Comparison of ENCODE assay signal across 23 cellular contexts in the genomic region with DNA sequence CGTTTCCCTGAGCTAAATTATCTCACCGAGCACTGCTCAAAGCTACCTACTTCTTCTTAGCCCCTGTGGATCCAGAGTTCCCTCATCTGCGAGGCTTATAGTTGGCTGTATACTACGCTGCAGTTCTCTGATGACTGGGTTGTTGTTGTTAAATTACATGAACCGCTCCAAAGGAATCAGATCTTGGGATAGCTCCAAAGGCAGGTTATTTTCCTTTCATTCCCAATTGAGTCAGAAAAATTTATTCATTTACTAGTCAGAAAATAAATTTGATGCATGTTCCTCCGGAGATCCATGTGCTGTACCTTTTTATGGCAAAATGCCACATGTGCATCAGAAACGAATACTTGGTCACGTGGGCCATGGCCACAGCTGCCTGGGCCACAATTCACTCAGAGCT.
"Had no signal": no experiment of that assay in that cellular context is flagged by ENCODE, and none has a peak within 500 bp of the region (broad histone marks: within the 10 kb centered on the region; RNA-seq: fewer than 3 reads in every experiment).

No MANE protein-coding gene starts in this region.

- H3K9me3 Mint-ChIP-seq: activated CD4-positive, alpha-beta memory T cell treated with anti-CD3 and anti-CD28 coated beads for 36 hours; activated CD4-positive, alpha-beta T cell treated with anti-CD3 and anti-CD28 coated beads, Interleukin-2, amount 10 ng/mL, durations not matched to agents 7 days and 5 days; activated naive CD8-positive, alpha-beta T cell treated with anti-CD3 and anti-CD28 coated beads, Interleukin-2, amount 50 U/mL, for 24 hours; activated T-cell treated with anti-CD3 and anti-CD28 coated beads, Interleukin-2, amount 50 U/mL, for 4 hours had no signal

- H3K4me3 Mint-ChIP-seq: activated CD4-positive, alpha-beta memory T cell treated with anti-CD3 and anti-CD28 coated beads for 36 hours; activated CD4-positive, alpha-beta T cell treated with anti-CD3 and anti-CD28 coated beads, Interleukin-2, amount 10 ng/mL, durations not matched to agents 7 days and 5 days; activated naive CD8-positive, alpha-beta T cell treated with anti-CD3 and anti-CD28 coated beads, Interleukin-2, amount 50 U/mL, for 24 hours; activated T-cell treated with anti-CD3 and anti-CD28 coated beads, Interleukin-2, amount 50 U/mL, for 4 hours had no signal

- ATAC-seq: activated naive CD4-positive, alpha-beta T cell treated with anti-CD3 and anti-CD28 coated beads, Interleukin-2, amount 50 U/mL, for 72 hours; activated naive CD8-positive, alpha-beta T cell treated with anti-CD3 and anti-CD28 coated beads, Interleukin-2, amount 50 U/mL, for 24 hours; activated T-cell treated with anti-CD3 and anti-CD28 coated beads, Interleukin-2, amount 50 U/mL, for 4 hours had no signal

- H3K4me1 Mint-ChIP-seq: activated CD4-positive, alpha-beta T cell treated with anti-CD3 and anti-CD28 coated beads, Interleukin-2, amount 10 ng/mL, durations not matched to agents 7 days and 5 days; activated naive CD8-positive, alpha-beta T cell treated with anti-CD3 and anti-CD28 coated beads, Interleukin-2, amount 50 U/mL, for 24 hours had no signal

- H3K27ac Mint-ChIP-seq: activated CD4-positive, alpha-beta memory T cell treated with anti-CD3 and anti-CD28 coated beads for 36 hours; activated CD4-positive, alpha-beta T cell treated with anti-CD3 and anti-CD28 coated beads, Interleukin-2, amount 10 ng/mL, durations not matched to agents 7 days and 5 days; activated naive CD4-positive, alpha-beta T cell treated with anti-CD3 and anti-CD28 coated beads, Interleukin-2, amount 50 U/mL, for 72 hours; activated naive CD8-positive, alpha-beta T cell treated with anti-CD3 and anti-CD28 coated beads, Interleukin-2, amount 50 U/mL, for 24 hours had no signal

- H3K9me3 ChIP-seq: ascending aorta had no signal

- H3K36me3 Mint-ChIP-seq: activated CD4-positive, alpha-beta memory T cell treated with anti-CD3 and anti-CD28 coated beads for 36 hours; activated naive CD4-positive, alpha-beta T cell treated with anti-CD3 and anti-CD28 coated beads, Interleukin-2, amount 50 U/mL, for 72 hours had no signal

- H3K4me1 ChIP-seq: ascending aorta had no signal

- H3K27me3 ChIP-seq: ascending aorta had no signal

- H3K9ac ChIP-seq: KMS-11 had no signal

- H3K4me3 ChIP-seq: ascending aorta, PC-9 had no signal

- H3K27ac ChIP-seq: ascending aorta, KMS-11, PC-9, VCaP had no signal

- DNase-seq: activated CD4-positive, alpha-beta memory T cell treated with anti-CD3 and anti-CD28 coated beads for 36 hours; activated CD4-positive, alpha-beta T cell treated with anti-CD3 and anti-CD28 coated beads, Interleukin-2, amount 10 ng/mL, durations not matched to agents 7 days and 5 days; activated CD4-positive, CD25-positive, alpha-beta regulatory T cell; activated CD8-positive, alpha-beta memory T cell treated with anti-CD3 and anti-CD28 coated beads for 24 hours; activated effector memory CD4-positive, alpha-beta T cell treated with anti-CD3 and anti-CD28 coated beads, Interleukin-2, amount 50 U/mL, for 16 hours; activated naive CD4-positive, alpha-beta T cell treated with Interleukin-2 at 50 U/mL for 16 hours; activated naive CD8-positive, alpha-beta T cell treated with anti-CD3 and anti-CD28 coated beads, Interleukin-2, amount 50 U/mL, for 24 hours; activated T-cell treated with anti-CD3 and anti-CD28 coated beads, Interleukin-2, amount 50 U/mL, for 4 hours; amniotic stem cell; central memory CD4-positive, alpha-beta T cell; MM.1S; NCI-H1105 treated with DMSO at 0.1 percent for 48 hours; NCI-H1436 treated with DMSO at 0.1 percent for 48 hours; NCI-H187; NCI-H2081; NCI-H524; PC-9; SIG-M5; T-helper 1 cell had no signal

- H3K36me3 ChIP-seq: ascending aorta had no signal

- H3K4me2 ChIP-seq: KMS-11, PC-9 had no signal

- H2AFZ ChIP-seq: PC-9 had no signal

- H3K27me3 Mint-ChIP-seq: activated CD4-positive, alpha-beta memory T cell treated with anti-CD3 and anti-CD28 coated beads for 36 hours; activated CD4-positive, alpha-beta T cell treated with anti-CD3 and anti-CD28 coated beads, Interleukin-2, amount 10 ng/mL, durations not matched to agents 7 days and 5 days; activated naive CD8-positive, alpha-beta T cell treated with anti-CD3 and anti-CD28 coated beads, Interleukin-2, amount 50 U/mL, for 24 hours had no signal
